8 cellular contexts compared by ENCODE assay signal in the genomic region with DNA sequence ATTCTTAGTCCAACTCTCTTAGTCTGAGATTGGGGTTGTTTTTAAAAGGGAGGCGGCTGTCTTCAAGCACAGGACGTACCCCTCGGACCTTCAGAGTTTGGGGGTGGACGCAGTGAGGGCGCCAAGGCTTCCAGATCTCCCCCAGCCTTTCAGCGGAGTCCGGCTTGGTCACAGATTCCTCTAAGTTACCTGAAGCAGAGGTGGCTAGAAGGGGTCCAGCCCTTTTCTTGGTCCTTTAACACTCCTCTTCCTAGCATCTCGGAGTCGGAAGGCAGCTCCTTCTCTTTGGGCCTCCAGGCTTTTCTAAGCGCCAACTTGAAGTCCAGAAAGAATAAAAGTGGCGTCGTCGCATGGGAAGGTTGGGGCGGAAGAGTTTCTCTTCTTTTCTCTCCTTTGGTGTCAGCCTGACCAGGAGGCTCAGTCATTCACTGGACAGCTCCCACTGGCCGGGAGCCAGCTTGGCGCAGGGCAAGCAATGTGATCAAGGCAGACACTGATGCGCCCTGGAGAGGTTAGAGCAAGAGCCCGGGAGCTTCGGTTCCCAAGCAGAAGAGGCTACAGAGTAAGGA. TPM values are rescaled to one million over a fixed set of nuclear protein-coding genes. Genes with fewer than 3 reads are reported as not detected.
DNase-seq lines count a peak whose midpoint lies in the region; ATAC-seq and TF ChIP-seq lines count a peak whose summit lies in the region.

No MANE protein-coding gene starts in this region.

- no peaks in the 10 kb centered on the region for H3K36me3 ChIP-seq in GM23338 (ENCODE audit: insufficient read depth)
- H3K36me3 ChIP-seq in mucosa of stomach (ENCODE audit: control insufficient read depth, insufficient read depth, low read length): no peaks in the 10 kb centered on the region

- peak overlapping the region; percentile 83 for H2AFZ ChIP-seq in GM23338

- H3K4me3 ChIP-seq in AG04449 (ENCODE audit: low read depth, low read length): peak overlapping the region; percentile 57
- H3K4me3 ChIP-seq in GM23338: peak overlapping the region; percentile 74
- no peak overlapping the region for H3K4me3 ChIP-seq in mucosa of stomach (ENCODE audit: low read length)

- H3K27me3 Mint-ChIP-seq in GM23338 (ENCODE audit: insufficient read depth, low read depth, poor library complexity): peaks cover 46% of the 10 kb centered on the region
- peaks cover 64% of the 10 kb centered on the region for H3K27me3 Mint-ChIP-seq in T-helper 17 cell

- peak overlapping the region; percentile 36 for H3K9ac ChIP-seq in mucosa of stomach (ENCODE audit: low read length)

- no peaks in the 10 kb centered on the region for H4K20me1 ChIP-seq in GM23338 (replicated peaks; ENCODE audit: insufficient read depth)

- no peaks in the 10 kb centered on the region for H3K9me3 ChIP-seq in T-helper 17 cell (ENCODE audit: control insufficient read depth, low read length, poor library complexity, severe bottlenecking)
- no peaks in the 10 kb centered on the region for H3K9me3 ChIP-seq in mucosa of stomach (ENCODE audit: control insufficient read depth, low read length)

- peaks cover 17% of the 10 kb centered on the region for H3K4me1 Mint-ChIP-seq in GM23338
- H3K4me1 Mint-ChIP-seq in T-helper 17 cell: peaks cover 33% of the 10 kb centered on the region

- peaks cover 53% of the 10 kb centered on the region for H3K27me3 ChIP-seq in GM23338 (ENCODE audit: insufficient read depth)
- H3K27me3 ChIP-seq in mucosa of stomach (ENCODE audit: control insufficient read depth, insufficient read depth, low read length): peaks cover 35% of the 10 kb centered on the region

- CTCF ChIA-PET in AG04449 (lab: Yijun Ruan, JAX): interaction anchor here (1.0 to 3.6 kb wide), 4 partner anchors 18 to 59 kb away, joined by 5 to 15 read pairs (median 8); no protein-coding TSS in a partner anchor

- TF ChIP-seq POLR2A in erythroblast (IDR thresholded peaks at IDR 0.05; ENCODE audit: low read length): no peak

- TF ChIP-seq CTCF in AG04449 (IDR thresholded peaks at IDR 0.05; ENCODE audit: insufficient read depth, low read length, missing control alignments): no peak
- no peak for TF ChIP-seq CTCF in GM23338 (conservative IDR thresholded peaks at IDR 0.05; ENCODE audit: low read depth in 2 of 2)

- H3K27ac ChIP-seq in GM23338 (ENCODE audit: low read depth): no peak overlapping the region

- no peak overlapping the region for H3K27ac Mint-ChIP-seq in GM23338
- H3K27ac Mint-ChIP-seq in T-helper 17 cell: peak overlapping the region; percentile 92

- no peaks in the 10 kb centered on the region for H3K79me2 ChIP-seq in GM23338 (replicated peaks; ENCODE audit: insufficient read depth)

- H3K9me2 ChIP-seq in GM23338 (ENCODE audit: insufficient read depth): no peaks in the 10 kb centered on the region

- peaks cover 12% of the 10 kb centered on the region for H3F3A ChIP-seq in GM23338 (replicated peaks; ENCODE audit: low read depth)

- peak overlapping the region; percentile 83 for H3K4me2 ChIP-seq in GM23338

- H3K4me3 Mint-ChIP-seq in GM23338 (peak overlapping the region; percentile 94), T-helper 17 cell (peak overlapping the region; percentile 86)

- POLR2A ChIA-PET in AG04449 (lab: Yijun Ruan, JAX): interaction anchor here (1.7 kb wide), 1 partner anchor 289 kb away, joined by 3 read pairs; a partner anchor contains a TSS

- H3K9me3 Mint-ChIP-seq in GM23338: peaks cover 16% of the 10 kb centered on the region

- H3K4me1 ChIP-seq in GM23338 (ENCODE audit: insufficient read depth) (peaks cover 13% of the 10 kb centered on the region), mucosa of stomach (ENCODE audit: control insufficient read depth, insufficient read depth, low read length) (peaks cover 27% of the 10 kb centered on the region)

- ATAC-seq in GM23338 (peak; percentile 40), T-helper 17 cell (no peak), HG02885 (IDR thresholded peaks at IDR 0.05; ENCODE audit: poor library complexity, unreplicated experiment) (no peak)

- H3K36me3 Mint-ChIP-seq in GM23338 (ENCODE audit: low read depth): peaks cover 6% of the 10 kb centered on the region; the same call in 2 of the 3 replicates
- peaks cover 3% of the 10 kb centered on the region for H3K36me3 Mint-ChIP-seq in T-helper 17 cell (ENCODE audit: low read depth)

- DNase-seq in AG04449 (ENCODE audit: low read depth, low spot score) (no peak), GM23338 (ENCODE audit: low spot score) (peak; percentile 68), T-helper 17 cell (no peak), erythroblast (lab: John Stamatoyannopoulos, UW) (peak; percentile 62 to 69), NCI-H446 treated with DMSO at 0.1 percent for 48 hours (lab: John Stamatoyannopoulos, UW) (no peak), MV-4-11 (lab: John Stamatoyannopoulos, UW) (no peak)

TF ChIP-seq in GM23338, 12 proteins besides CTCF, POLR2A, EP300 and RAD21 (continues in another document):
- TF ChIP-seq, protein P1, sequence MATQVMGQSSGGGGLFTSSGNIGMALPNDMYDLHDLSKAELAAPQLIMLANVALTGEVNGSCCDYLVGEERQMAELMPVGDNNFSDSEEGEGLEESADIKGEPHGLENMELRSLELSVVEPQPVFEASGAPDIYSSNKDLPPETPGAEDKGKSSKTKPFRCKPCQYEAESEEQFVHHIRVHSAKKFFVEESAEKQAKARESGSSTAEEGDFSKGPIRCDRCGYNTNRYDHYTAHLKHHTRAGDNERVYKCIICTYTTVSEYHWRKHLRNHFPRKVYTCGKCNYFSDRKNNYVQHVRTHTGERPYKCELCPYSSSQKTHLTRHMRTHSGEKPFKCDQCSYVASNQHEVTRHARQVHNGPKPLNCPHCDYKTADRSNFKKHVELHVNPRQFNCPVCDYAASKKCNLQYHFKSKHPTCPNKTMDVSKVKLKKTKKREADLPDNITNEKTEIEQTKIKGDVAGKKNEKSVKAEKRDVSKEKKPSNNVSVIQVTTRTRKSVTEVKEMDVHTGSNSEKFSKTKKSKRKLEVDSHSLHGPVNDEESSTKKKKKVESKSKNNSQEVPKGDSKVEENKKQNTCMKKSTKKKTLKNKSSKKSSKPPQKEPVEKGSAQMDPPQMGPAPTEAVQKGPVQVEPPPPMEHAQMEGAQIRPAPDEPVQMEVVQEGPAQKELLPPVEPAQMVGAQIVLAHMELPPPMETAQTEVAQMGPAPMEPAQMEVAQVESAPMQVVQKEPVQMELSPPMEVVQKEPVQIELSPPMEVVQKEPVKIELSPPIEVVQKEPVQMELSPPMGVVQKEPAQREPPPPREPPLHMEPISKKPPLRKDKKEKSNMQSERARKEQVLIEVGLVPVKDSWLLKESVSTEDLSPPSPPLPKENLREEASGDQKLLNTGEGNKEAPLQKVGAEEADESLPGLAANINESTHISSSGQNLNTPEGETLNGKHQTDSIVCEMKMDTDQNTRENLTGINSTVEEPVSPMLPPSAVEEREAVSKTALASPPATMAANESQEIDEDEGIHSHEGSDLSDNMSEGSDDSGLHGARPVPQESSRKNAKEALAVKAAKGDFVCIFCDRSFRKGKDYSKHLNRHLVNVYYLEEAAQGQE (IDR thresholded peaks at IDR 0.05; ENCODE audit: unreplicated experiment): peak; percentile 57

RNA-seq across cellular contexts. Expression of a gene that starts 9.6 kb away (rescaled TPM):
- not detected in 2 replicates for total RNA-seq in GM23338 (2014; rRNA removed; shearing (Covaris generic))
- not detected in 2 replicates for polyA plus RNA-seq in GM23338 (2016; fragmentation: Nextera tagmentation; extraction: Ambion mirVana)
- not detected for total RNA-seq in T-helper 17 cell

RNA-seq across cellular contexts. Expression of a gene that starts 40.7 kb away (rescaled TPM):
- total RNA-seq in GM23338 (2014; rRNA removed; shearing (Covaris generic)): not detected in 2 replicates
- not detected in 2 replicates for polyA plus RNA-seq in GM23338 (2016; fragmentation: Nextera tagmentation; extraction: Ambion mirVana)
- not detected for total RNA-seq in T-helper 17 cell

RNA-seq across cellular contexts. Expression of a gene that starts 44.1 kb away (rescaled TPM):
- not detected in 2 replicates for total RNA-seq in GM23338 (2014; rRNA removed; shearing (Covaris generic))
- not detected in 2 replicates for polyA plus RNA-seq in GM23338 (2016; fragmentation: Nextera tagmentation; extraction: Ambion mirVana)
- total RNA-seq in T-helper 17 cell: not detected

RNA-seq across cellular contexts. Expression of a gene that starts 52.5 kb away (rescaled TPM):
- 1.6 and 2.0 TPM in 2 replicates for total RNA-seq in GM23338 (2014; rRNA removed; shearing (Covaris generic))
- polyA plus RNA-seq in GM23338 (2016; fragmentation: Nextera tagmentation; extraction: Ambion mirVana): 0.29 and 0.45 TPM in 2 replicates
- under 1 TPM in 1 of 2 donors, not detected in 1; 0.63 TPM for total RNA-seq in T-helper 17 cell

RNA-seq across cellular contexts. Expression of a gene that starts 56.7 kb away (rescaled TPM):
- 2.3 and 5.1 TPM in 2 replicates for total RNA-seq in GM23338 (2014; rRNA removed; shearing (Covaris generic))
- 3.7 and 5.0 TPM in 2 replicates for polyA plus RNA-seq in GM23338 (2016; fragmentation: Nextera tagmentation; extraction: Ambion mirVana)
- total RNA-seq in T-helper 17 cell: under 1 TPM in 1 of 2 donors, not detected in 1; 0.40 TPM

Comparison
In these comparisons a context has a peak if more than half of its experiments do, and no peak if none do; other contexts are left out.
1. DNase-seq: peak in GM23338 (single experiment) and erythroblast (2 of 2); none in AG04449 (single experiment), T-helper 17 cell (0 of 3), NCI-H446 treated with DMSO at 0.1 percent for 48 hours (single experiment) and MV-4-11 (single experiment).